Comparison of ENCODE assay signal across 28 cellular contexts in genomic region chr6:141551318-141551717, GRCh38.
A peak's percentile ranks its signal among the peaks of the same experiment; 100 is the strongest.
DNase-seq lines count a peak whose midpoint lies in the region; ATAC-seq and TF ChIP-seq lines count a peak whose summit lies in the region.
"Had no signal": no experiment of that assay in that cellular context is flagged by ENCODE, and none has a peak within 500 bp of the region (broad histone marks: within the 10 kb centered on the region; RNA-seq: fewer than 3 reads in every experiment).

No MANE protein-coding gene starts in this region.

- TF ChIP-seq CTCF in choroid plexus epithelial cell (conservative IDR thresholded peaks at IDR 0.05; ENCODE audit: low read depth, low read length), result no peak
- no peak for TF ChIP-seq CTCF in transverse colon (IDR thresholded peaks at IDR 0.05)

- H3K4me2 ChIP-seq in Karpas-422 (ENCODE audit: low read depth, low read length, poor library complexity, severe bottlenecking), result no peak overlapping the region
- H3K4me2 ChIP-seq: GM23338, SK-N-SH had no signal

- TF ChIP-seq POLR2A in transverse colon (IDR thresholded peaks at IDR 0.05), result no peak

- H3K79me2 ChIP-seq in ACC112 (ENCODE audit: control insufficient read depth, insufficient read depth, low read length, unreplicated experiment), result no peaks in the 10 kb centered on the region
- no peaks in the 10 kb centered on the region for H3K79me2 ChIP-seq in Karpas-422 (ENCODE audit: low read length)

- no peak overlapping the region for H3K27ac Mint-ChIP-seq in stimulated activated effector memory CD8-positive, alpha-beta T cell treated with anti-CD3 and anti-CD28 coated beads, Interleukin-12 subunit alpha, Interleukin-12 subunit beta, amount 100 ng/mL, for 72 hours
- H3K27ac Mint-ChIP-seq: B cell; CD8-positive, alpha-beta T cell; GM23338; T-helper 2 cell treated with Interferon-gamma antibody and Interleukin-4, amounts not matched to agents 5 μg/mL and 100 μg/mL, for 36 hours had no signal

- peaks cover 4 to 5% of the 10 kb centered on the region in 2 donors for H3K9me3 ChIP-seq in transverse colon
- no peaks in the 10 kb centered on the region for H3K9me3 ChIP-seq in Karpas-422 (ENCODE audit: low read length)
- H3K9me3 ChIP-seq: body of pancreas, neutrophil, uterus had no signal

- no peaks in the 10 kb centered on the region; the same call in 1 of the 2 replicates for H3K36me3 ChIP-seq in ACC112 (ENCODE audit: insufficient read depth, low read length)
- H3K36me3 ChIP-seq in transverse colon, result no peaks in the 10 kb centered on the region
- H3K36me3 ChIP-seq in Karpas-422 (ENCODE audit: insufficient read depth, low read length), result no peaks in the 10 kb centered on the region
- H3K36me3 ChIP-seq: neutrophil, thoracic aorta, uterus had no signal

- H2AFZ ChIP-seq in ACC112 (ENCODE audit: low read length, unreplicated experiment), result no peak overlapping the region
- no peak overlapping the region for H2AFZ ChIP-seq in Karpas-422 (ENCODE audit: low read length)
- H2AFZ ChIP-seq: GM23338 had no signal

- TF ChIP-seq EP300 in transverse colon (IDR thresholded peaks at IDR 0.05; ENCODE audit: low read depth), result no peak

- no peak for ATAC-seq in stimulated activated effector memory CD8-positive, alpha-beta T cell treated with anti-CD3 and anti-CD28 coated beads, Interleukin-12 subunit alpha, Interleukin-12 subunit beta, amount 100 ng/mL, for 72 hours
- ATAC-seq: body of pancreas; CD8-positive, alpha-beta T cell; GM23338; left lobe of liver had no signal

- H3K27me3 ChIP-seq in ACC112 (ENCODE audit: insufficient read depth, low read length) (no peaks in the 10 kb centered on the region), transverse colon (no peaks in the 10 kb centered on the region), Karpas-422 (ENCODE audit: low read length) (no peaks in the 10 kb centered on the region)
- H3K27me3 ChIP-seq: body of pancreas, neutrophil, uterus had no signal

- H4K20me1 ChIP-seq in Karpas-422 (ENCODE audit: insufficient read depth, low read depth, low read length), result no peaks in the 10 kb centered on the region

- H3K4me3 Mint-ChIP-seq in stimulated activated effector memory CD8-positive, alpha-beta T cell treated with anti-CD3 and anti-CD28 coated beads, Interleukin-12 subunit alpha, Interleukin-12 subunit beta, amount 100 ng/mL, for 72 hours, result no peak overlapping the region
- H3K4me3 Mint-ChIP-seq: B cell; CD8-positive, alpha-beta T cell; GM23338; T-helper 2 cell treated with Interferon-gamma antibody and Interleukin-4, amounts not matched to agents 5 μg/mL and 100 μg/mL, for 36 hours had no signal

- in situ Hi-C loops in transverse colon (cut with MboI; ENCODE audit: low pct_ligation_motif_present in 1 of 4, low pct_unique_long_range_greater_than_20kb in 1 of 4, low sequenced_read_pairs in 3 of 4), result no loop called here

- H3K9me2 ChIP-seq in Karpas-422 (replicated peaks; ENCODE audit: insufficient read depth, low read length), result no peaks in the 10 kb centered on the region
- H3K9me2 ChIP-seq: SK-N-SH had no signal

- no peak overlapping the region for H3K4me3 ChIP-seq in ACC112 (ENCODE audit: low read depth, low read length)
- H3K4me3 ChIP-seq in choroid plexus epithelial cell (ENCODE audit: low read depth, low read length), result no peak overlapping the region
- H3K4me3 ChIP-seq in transverse colon, result no peak overlapping the region
- H3K4me3 ChIP-seq in Karpas-422 (ENCODE audit: low read length), result no peak overlapping the region
- H3K4me3 ChIP-seq: body of pancreas, GM23338, thoracic aorta, uterus had no signal

- H3K4me1 ChIP-seq in ACC112 (ENCODE audit: control insufficient read depth, insufficient read depth, low read length, unreplicated experiment), result peaks cover 35% of the 10 kb centered on the region
- H3K4me1 ChIP-seq in transverse colon, result no peaks in the 10 kb centered on the region
- H3K4me1 ChIP-seq in Karpas-422 (ENCODE audit: low read length), result peaks cover 10% of the 10 kb centered on the region
- H3K4me1 ChIP-seq: body of pancreas, uterus had no signal

- WGBS in transverse colon (ENCODE audit: low coverage in 1 of 2), 2 donors, result 92 to 100% methylated on average over 2 of the region's 2 CpGs

- H3K9me3 Mint-ChIP-seq in stimulated activated effector memory CD8-positive, alpha-beta T cell treated with anti-CD3 and anti-CD28 coated beads, Interleukin-12 subunit alpha, Interleukin-12 subunit beta, amount 100 ng/mL, for 72 hours, result peaks cover 12% of the 10 kb centered on the region

- H3K4me1 Mint-ChIP-seq in stimulated activated effector memory CD8-positive, alpha-beta T cell treated with anti-CD3 and anti-CD28 coated beads, Interleukin-12 subunit alpha, Interleukin-12 subunit beta, amount 100 ng/mL, for 72 hours, result no peaks in the 10 kb centered on the region
- H3K4me1 Mint-ChIP-seq: GM23338 had no signal

- H3K36me3 Mint-ChIP-seq in stimulated activated effector memory CD8-positive, alpha-beta T cell treated with anti-CD3 and anti-CD28 coated beads, Interleukin-12 subunit alpha, Interleukin-12 subunit beta, amount 100 ng/mL, for 72 hours, result no peaks in the 10 kb centered on the region
- H3K36me3 Mint-ChIP-seq: CD8-positive, alpha-beta T cell had no signal

- H3K27ac ChIP-seq in ACC112 (ENCODE audit: low read depth, low read length), result peak overlapping the region; percentile 12; the same call in 1 of the 2 replicates
- no peak overlapping the region for H3K27ac ChIP-seq in transverse colon
- no peak overlapping the region for H3K27ac ChIP-seq in Karpas-422 (ENCODE audit: low read length)
- H3K27ac ChIP-seq: body of pancreas, HL-60, neutrophil, thoracic aorta, uterus had no signal

- H3K9ac ChIP-seq in Karpas-422 (ENCODE audit: low read length), result no peak overlapping the region
- H3K9ac ChIP-seq: SK-N-SH had no signal

- intact Hi-C loops in transverse colon (cut with DNase I; ENCODE audit: low total_unique reads), result no loop called here

- DNase-seq in DMS79 treated with DMSO at 0.1 percent for 48 hours (lab: John Stamatoyannopoulos, UW) (peak; percentile 22), DMS79 (lab: John Stamatoyannopoulos, UW) (no peak), NCI-H69 (lab: John Stamatoyannopoulos, UW) (peak; percentile 8), choroid plexus epithelial cell (ENCODE audit: low read depth) (peak; percentile 13), transverse colon (no peak), Karpas-422 (no peak)
- no peak for DNase-seq in stimulated activated effector memory CD8-positive, alpha-beta T cell treated with anti-CD3 and anti-CD28 coated beads, Interleukin-12 subunit alpha, Interleukin-12 subunit beta, amount 100 ng/mL, for 72 hours (ENCODE audit: low spot score in 2 of 2)
- DNase-seq: activated CD4-positive, alpha-beta T cell treated with anti-CD3 and anti-CD28 coated beads for 4 hours; activated effector memory CD4-positive, alpha-beta T cell treated with anti-CD3 and anti-CD28 coated beads, Interleukin-2, amount 50 U/mL, for 16 hours; body of pancreas; CD8-positive, alpha-beta T cell; cerebellar nuclear complex; Kasumi-1; NCI-H1092 treated with DMSO at 0.1 percent for 48 hours; NCI-H2029; NCI-H774; SK-N-SH; stimulated activated CD4-positive, alpha-beta T cell treated with anti-CD3 and anti-CD28 coated beads, Interleukin-15, amount 100 ng/mL, for 24 hours; stimulated activated naive CD4-positive, alpha-beta T cell treated with Interleukin-2 at 50 U/mL for 16 hours; uterus had no signal

Comparison
In these comparisons a context has a peak if more than half of its experiments do, and no peak if none do; other contexts are left out.
1. DNase-seq: peak in DMS79 treated with DMSO at 0.1 percent for 48 hours (single experiment), NCI-H69 (single experiment) and choroid plexus epithelial cell (single experiment); none in DMS79 (single experiment), transverse colon (single experiment), stimulated activated effector memory CD8-positive, alpha-beta T cell treated with anti-CD3 and anti-CD28 coated beads, Interleukin-12 subunit alpha, Interleukin-12 subunit beta, amount 100 ng/mL, for 72 hours (0 of 2) and Karpas-422 (single experiment).